9 cellular contexts compared by ENCODE assay signal in genomic region chr11:65501005-65501529, GRCh38. TPM values are rescaled to one million over a fixed set of nuclear protein-coding genes. Genes with fewer than 3 reads are reported as not detected.
DNase-seq lines count a peak whose midpoint lies in the region; ATAC-seq and TF ChIP-seq lines count a peak whose summit lies in the region.
"Had no signal": no experiment of that assay in that cellular context is flagged by ENCODE, and none has a peak within 500 bp of the region (broad histone marks: within the 10 kb centered on the region; RNA-seq: fewer than 3 reads in every experiment).

No MANE protein-coding gene starts in this region.

- no peaks in the 10 kb centered on the region for H3K9me3 ChIP-seq in CD8-positive, alpha-beta T cell (ENCODE audit: low read length)
- H3K9me3 ChIP-seq in MM.1S (replicated peaks; ENCODE audit: insufficient read depth, low read length) (no peaks in the 10 kb centered on the region), ectodermal cell (ENCODE audit: control insufficient read depth, low read length) (no peaks in the 10 kb centered on the region), neuron (ENCODE audit: low read length) (no peaks in the 10 kb centered on the region)

- 0% methylated on average over 3 to 4 of the region's 4 CpGs for WGBS in ectodermal cell, 2 experiments

- H3K36me3 ChIP-seq in CD8-positive, alpha-beta T cell (ENCODE audit: insufficient read depth, low read length): peaks cover 54% of the 10 kb centered on the region
- H3K36me3 ChIP-seq in MM.1S (replicated peaks; ENCODE audit: insufficient read depth, low read length) (peaks cover 44% of the 10 kb centered on the region), ectodermal cell (ENCODE audit: control insufficient read depth, insufficient read depth, low read length) (peaks cover 56% of the 10 kb centered on the region), neuron (ENCODE audit: insufficient read depth, low read length) (peaks cover 50% of the 10 kb centered on the region)

- H3F3A ChIP-seq in MM.1S (ENCODE audit: insufficient read depth, low read length): peaks cover 96% of the 10 kb centered on the region

- intact Hi-C loops in CD8-positive, alpha-beta T cell (cut with DNase I, micrococcal nuclease): no loop called here

- in situ Hi-C loops in G401 (cut with HindIII; ENCODE audit: low sequenced_read_pairs): loop anchor here (25.0 kb wide), 1 partner anchor 139 kb away; the partner anchor contains the start of gene TIGD3

- H3K4me3 Mint-ChIP-seq in CD8-positive, alpha-beta T cell: no peak overlapping the region
- H3K4me3 Mint-ChIP-seq: T-helper 1 cell treated with Interleukin-12 subunit alpha and Interleukin-12 subunit beta and Interleukin-4 antibody, amounts not matched to agents 30 μg/mL and 1 μg/mL, for 36 hours had no signal

- peak overlapping the region; percentile 100 for H3K9ac ChIP-seq in MM.1S (ENCODE audit: low read length)

- H2AFZ ChIP-seq in MM.1S (ENCODE audit: low read length) (no peak overlapping the region), neuron (ENCODE audit: low read depth, low read length) (no peak overlapping the region)

- H3K9me3 Mint-ChIP-seq in CD8-positive, alpha-beta T cell: no peaks in the 10 kb centered on the region
- H3K9me3 Mint-ChIP-seq: T-helper 1 cell treated with Interleukin-12 subunit alpha and Interleukin-12 subunit beta and Interleukin-4 antibody, amounts not matched to agents 30 μg/mL and 1 μg/mL, for 36 hours had no signal

- H3K27ac ChIP-seq in CD8-positive, alpha-beta T cell (ENCODE audit: low read depth, low read length): peak overlapping the region; percentile 99
- H3K27ac ChIP-seq in MM.1S (ENCODE audit: low read length) (peak overlapping the region; percentile 94), ectodermal cell (ENCODE audit: insufficient read depth, low read depth, low read length, poor library complexity, severe bottlenecking) (peak overlapping the region; percentile 98)

- DNase-seq in CD8-positive, alpha-beta T cell: no peak
- peak; percentile 59 for DNase-seq in MM.1S
- no peak for DNase-seq in G401 (ENCODE audit: low spot score)
- no peak for DNase-seq in activated effector memory CD4-positive, alpha-beta T cell treated with anti-CD3 and anti-CD28 coated beads, Interleukin-2, amount 50 U/mL, for 16 hours

- no peaks in the 10 kb centered on the region for H3K27me3 ChIP-seq in CD8-positive, alpha-beta T cell (ENCODE audit: insufficient read depth, low read length)
- H3K27me3 ChIP-seq in MM.1S (replicated peaks; ENCODE audit: insufficient read depth, low read length) (no peaks in the 10 kb centered on the region), ectodermal cell (ENCODE audit: control insufficient read depth, insufficient read depth, low read length, poor library complexity, severe bottlenecking) (no peaks in the 10 kb centered on the region), neuron (ENCODE audit: insufficient read depth, low read length) (no peaks in the 10 kb centered on the region)

- H4K20me1 ChIP-seq in MM.1S (ENCODE audit: insufficient read depth, low read length): peaks cover 69% of the 10 kb centered on the region

- no peak for TF ChIP-seq CTCF in CD8-positive, alpha-beta T cell (IDR thresholded peaks at IDR 0.05)
- no peak for TF ChIP-seq CTCF in MM.1S (IDR thresholded peaks at IDR 0.05; ENCODE audit: low read length)

- no peaks in the 10 kb centered on the region for H3K27me3 Mint-ChIP-seq in CD8-positive, alpha-beta T cell (ENCODE audit: low read depth)

- H3K4me1 Mint-ChIP-seq in CD8-positive, alpha-beta T cell (ENCODE audit: low read depth): peaks cover 37% of the 10 kb centered on the region

- H3K4me1 ChIP-seq in CD8-positive, alpha-beta T cell (ENCODE audit: insufficient read depth, low read length): peaks cover 29% of the 10 kb centered on the region
- H3K4me1 ChIP-seq in MM.1S (ENCODE audit: low read length) (peaks cover 34% of the 10 kb centered on the region), ectodermal cell (ENCODE audit: control insufficient read depth, insufficient read depth, low read length) (peaks cover 9% of the 10 kb centered on the region), neuron (ENCODE audit: insufficient read depth, low read length) (peaks cover 12% of the 10 kb centered on the region)

- H3K9me2 ChIP-seq in MM.1S (replicated peaks; ENCODE audit: insufficient read depth, low read length): no peaks in the 10 kb centered on the region

- no peak for ATAC-seq in CD8-positive, alpha-beta T cell
- ATAC-seq in GM18868 (IDR thresholded peaks at IDR 0.05; ENCODE audit: unreplicated experiment) (no peak), GM19035 (IDR thresholded peaks at IDR 0.05; ENCODE audit: unreplicated experiment) (no peak)

- H3K4me3 ChIP-seq in CD8-positive, alpha-beta T cell (ENCODE audit: low read depth, low read length): peak overlapping the region; percentile 72
- H3K4me3 ChIP-seq in MM.1S (ENCODE audit: low read length) (peak overlapping the region; percentile 86), ectodermal cell (ENCODE audit: insufficient read depth, low read depth, low read length) (peak overlapping the region; percentile 88), neuron (ENCODE audit: low read length) (peak overlapping the region; percentile 80)

- H3K79me2 ChIP-seq in MM.1S (ENCODE audit: low read length): peaks cover 92% of the 10 kb centered on the region

- CTCF ChIA-PET in CD8-positive, alpha-beta T cell (lab: Charles Lee): interaction anchor here (0.6 to 8.4 kb wide), 11 partner anchors 7 to 1656 kb away, joined by 3 to 229 read pairs (median 13); partner anchors contain the start of gene NEAT1

- POLR2A ChIA-PET in CD8-positive, alpha-beta T cell (lab: Charles Lee): interaction anchor here (0.7 to 18.0 kb wide), 18 partner anchors 8 to 373 kb away, joined by 3 to 1786 read pairs (median 19); partner anchors contain the start of genes CDC42EP2, DPF2, FAM89B and FRMD8

- H3K27ac Mint-ChIP-seq in CD8-positive, alpha-beta T cell: no peak overlapping the region
- H3K27ac Mint-ChIP-seq: T-helper 1 cell treated with Interleukin-12 subunit alpha and Interleukin-12 subunit beta and Interleukin-4 antibody, amounts not matched to agents 30 μg/mL and 1 μg/mL, for 36 hours had no signal

- H3K4me2 ChIP-seq in MM.1S (ENCODE audit: low read depth, low read length): peak overlapping the region; percentile 67

- peaks cover 29% of the 10 kb centered on the region for H3K36me3 Mint-ChIP-seq in CD8-positive, alpha-beta T cell

RNA-seq across cellular contexts. Expression of gene MALAT1, which starts 2.2 kb away (rescaled TPM):
- over 10,000 TPM; 25,886 to 26,729 TPM for total RNA-seq in CD8-positive, alpha-beta T cell
- polyA plus RNA-seq in ectodermal cell (2013, experiment 1 of 4): 2,593 TPM
- 2,616 TPM for polyA plus RNA-seq in ectodermal cell (2013, experiment 2 of 4)
- 1,460 TPM for polyA plus RNA-seq in ectodermal cell (2013, experiment 3 of 4)
- 1,510 TPM for polyA plus RNA-seq in ectodermal cell (2013, experiment 4 of 4)
- 166 and 288 TPM in 2 replicates for total RNA-seq in G401 (2014; rRNA removed; shearing (Covaris generic))

RNA-seq across cellular contexts. Expression of gene SCYL1, which starts 23.8 kb away (rescaled TPM):
- total RNA-seq in CD8-positive, alpha-beta T cell: 10 to 100 TPM; 55.8 to 60.4 TPM
- polyA plus RNA-seq in ectodermal cell (2013, experiment 1 of 4): 52.2 TPM
- polyA plus RNA-seq in ectodermal cell (2013, experiment 2 of 4): 49.6 TPM
- 46.2 TPM for polyA plus RNA-seq in ectodermal cell (2013, experiment 3 of 4)
- 55.4 TPM for polyA plus RNA-seq in ectodermal cell (2013, experiment 4 of 4)
- 77.6 and 80.4 TPM in 2 replicates for total RNA-seq in G401 (2014; rRNA removed; shearing (Covaris generic))

RNA-seq across cellular contexts. Expression of gene LTBP3, which starts 57.1 kb away (rescaled TPM):
- total RNA-seq in CD8-positive, alpha-beta T cell: 100 to 1,000 TPM; 231 to 246 TPM
- polyA plus RNA-seq in ectodermal cell (2013, experiment 1 of 4): 9.3 TPM
- 11.2 TPM for polyA plus RNA-seq in ectodermal cell (2013, experiment 2 of 4)
- polyA plus RNA-seq in ectodermal cell (2013, experiment 3 of 4): 15.5 TPM
- 13.8 TPM for polyA plus RNA-seq in ectodermal cell (2013, experiment 4 of 4)
- total RNA-seq in G401 (2014; rRNA removed; shearing (Covaris generic)): 32.5 and 53.2 TPM in 2 replicates

Comparison
In these comparisons a context has a peak if more than half of its experiments do, and no peak if none do; other contexts are left out.
1. RNA of gene MALAT1, which starts 2.2 kb away (total RNA-seq): 25,886 to 26,729 TPM in CD8-positive, alpha-beta T cell; 166 to 288 TPM in G401; every median in the first group is over 10 times any median in the second.
2. Peak in every context shown above with its lines, with median percentiles within 50 percentile points of each other: H3K27ac ChIP-seq and H3K4me3 ChIP-seq.